ENCODE assay signal across 8 cellular contexts in genomic region chr14:37745657-37746056, GRCh38.
"Had no signal": no experiment of that assay in that cellular context is flagged by ENCODE, and none has a peak within 500 bp of the region (broad histone marks: within the 10 kb centered on the region; RNA-seq: fewer than 3 reads in every experiment).

No MANE protein-coding gene starts in this region.

- ATAC-seq: GM12878 had no signal

- DNase-seq: GDM1, GF-D8 had no signal

- FAIRE-seq: G401.6, GM12878, GM12891, GM12892, GM18507, GM19239 had no signal

- H3K4me3 ChIP-seq: GM12878 had no signal
